In genomic region chr16:2496223-2497115, GRCh38 we compare ENCODE assay signal across 18 cellular contexts. TPM values are rescaled to one million over a fixed set of nuclear protein-coding genes. Genes with fewer than 3 reads are reported as not detected.
DNase-seq lines count a peak whose midpoint lies in the region; ATAC-seq, FAIRE-seq and TF ChIP-seq lines count a peak whose summit lies in the region.
"Had no signal": no experiment of that assay in that cellular context is flagged by ENCODE, and none has a peak within 500 bp of the region (broad histone marks: within the 10 kb centered on the region; RNA-seq: fewer than 3 reads in every experiment).

No MANE protein-coding gene starts in this region.

- H3K4me2 ChIP-seq in K562 (ENCODE audit: insufficient read depth, low read length) (peak overlapping the region; percentile 57; the same call in 1 of the 2 replicates), osteoblast (ENCODE audit: insufficient read depth, low read length) (no peak overlapping the region)
- H3K4me2 ChIP-seq: GM23338, KMS-11 had no signal

- ATAC-seq in K562 (no peak), HG02981 (IDR thresholded peaks at IDR 0.05; ENCODE audit: unreplicated experiment) (no peak)
- ATAC-seq: GM23338, HepG2 had no signal

- TF ChIP-seq RAD21 in K562 (CRISPR knock-in tag; conservative IDR thresholded peaks at IDR 0.05 in 1 of 2, IDR thresholded peaks at IDR 0.05 in 1 of 2), result no peak

- CTCF ChIA-PET in K562 (lab: Yijun Ruan, JAX; ENCODE audit: low intra/inter-chr PET ratio), result no interaction called here

- H3K79me2 ChIP-seq in K562 (ENCODE audit: control insufficient read depth, insufficient read depth, low read length) (peaks cover 22% of the 10 kb centered on the region), osteoblast (ENCODE audit: insufficient read depth, low read length) (peaks cover 2% of the 10 kb centered on the region)

- in situ Hi-C loops in K562 (cut with MboI), result no loop called here

- 96% methylated on average over 48 of the region's 62 CpGs for WGBS in K562 (ENCODE audit: insufficient coverage, low coverage, missing lambda C conversion rate)

- H3K27me3 ChIP-seq in K562 (ENCODE audit: control insufficient read depth in 2 of 2, insufficient read depth in 2 of 2, low read length in 2 of 2), result no peaks in the 10 kb centered on the region
- no peaks in the 10 kb centered on the region for H3K27me3 ChIP-seq in osteoblast (ENCODE audit: insufficient read depth, low read length)

- FAIRE-seq in K562 (lab: Jason Lieb, UNC), result no peak
- FAIRE-seq: G401.6, HepG2 had no signal

- H3K36me3 ChIP-seq in K562 (ENCODE audit: control insufficient read depth, insufficient read depth, low read length) (peaks cover 55% of the 10 kb centered on the region; the same call in 2 of the 3 replicates), osteoblast (ENCODE audit: insufficient read depth, low read length) (peaks cover 11% of the 10 kb centered on the region)

- H2AFZ ChIP-seq in K562 (ENCODE audit: low read depth, low read length) (no peak overlapping the region), osteoblast (ENCODE audit: low read length) (no peak overlapping the region)
- H2AFZ ChIP-seq: GM23338 had no signal

- H3K4me3 ChIP-seq in K562 (no peak overlapping the region), osteoblast (ENCODE audit: insufficient read depth, low read length) (no peak overlapping the region)
- H3K4me3 ChIP-seq: GM23338, SK-N-MC had no signal

- peak overlapping the region; percentile 37 to 83; a peak in 3 of 4 replicates for H3K9ac ChIP-seq in K562 (ENCODE audit: insufficient read depth in 1 of 2, low read depth in 2 of 2, low read length in 2 of 2)
- H3K9ac ChIP-seq: KMS-11 had no signal

- peak overlapping the region; percentile 76 for H3K27ac ChIP-seq in 22Rv1
- H3K27ac ChIP-seq in C4-2B, result peak overlapping the region; percentile 85
- peak overlapping the region; percentile 47; the same call in 1 of the 3 replicates for H3K27ac ChIP-seq in K562 (ENCODE audit: extremely low read depth, low read depth, low read length)
- H3K27ac ChIP-seq in osteoblast (ENCODE audit: low read depth, low read length), result no peak overlapping the region
- no peak overlapping the region for H3K27ac ChIP-seq in substantia nigra (ENCODE audit: low read depth, low read length, poor library complexity, severe bottlenecking)
- H3K27ac ChIP-seq: KMS-11, SK-N-MC had no signal

- H3K4me1 ChIP-seq in K562 (replicated peaks in 1 of 2; ENCODE audit: control insufficient read depth in 2 of 2, insufficient read depth in 2 of 2, low read length in 2 of 2) (peaks cover 17 to 58% of the 10 kb centered on the region in 2 experiments), osteoblast (ENCODE audit: insufficient read depth, low read length) (peaks cover 10% of the 10 kb centered on the region)

- H4K20me1 ChIP-seq in K562 (replicated peaks; ENCODE audit: control insufficient read depth, insufficient read depth, low read length), result peaks cover 6% of the 10 kb centered on the region
- H4K20me1 ChIP-seq in osteoblast (ENCODE audit: insufficient read depth, low read length), result peaks cover 21% of the 10 kb centered on the region

- intact Hi-C loops in K562 (cut with micrococcal nuclease), result loop anchor here (5.0 kb wide), 1 partner anchor 299 kb away; the partner anchor contains the start of gene CASKIN1

- H3K9me3 ChIP-seq in K562 (replicated peaks; ENCODE audit: control insufficient read depth, insufficient read depth, low read depth, low read length), result no peaks in the 10 kb centered on the region
- no peaks in the 10 kb centered on the region for H3K9me3 ChIP-seq in osteoblast (ENCODE audit: low read depth, low read length)

- no peak for TF ChIP-seq CTCF in 22Rv1 (IDR thresholded peaks at IDR 0.05)
- no peak for TF ChIP-seq CTCF in C4-2B (conservative IDR thresholded peaks at IDR 0.05)
- TF ChIP-seq CTCF in K562 (IDR thresholded peaks at IDR 0.05 in 2 of 3, conservative IDR thresholded peaks at IDR 0.05 in 1 of 3; ENCODE audit: insufficient read depth in 2 of 3, low read depth in 1 of 3, low read length in 3 of 3), result no peak
- no peak for TF ChIP-seq CTCF in osteoblast (IDR thresholded peaks at IDR 0.05; ENCODE audit: extremely low read depth, low read depth, low read length)

- TSS peak; percentile 34 for BruUV-seq in K562 (replicated peaks; lab: Mats Ljungman, UMichigan)

- no peak for TF ChIP-seq EP300 in K562 (IDR thresholded peaks at IDR 0.05; ENCODE audit: low read length)

- DNase-seq in K562 (ENCODE audit: extremely low read depth in 1 of 4, low spot score in 3 of 4) (no peak), osteoblast (ENCODE audit: insufficient read length, low spot score, missing footprints) (peak; percentile 73), substantia nigra (lab: John Stamatoyannopoulos, UW) (no peak), medulla oblongata (ENCODE audit: extremely low spot score) (no peak)
- DNase-seq: DND-41, NCI-H146, NCI-H2081, NCI-H510A, NCI-H774 had no signal

- POLR2A ChIA-PET in K562 (lab: Yijun Ruan, JAX), result interaction anchor here (0.6 to 1.5 kb wide), 3 partner anchors 13 to 505 kb away, joined by 3 to 5 read pairs (median 4); partner anchors contain the start of gene ATP6V0C

- no peak for TF ChIP-seq POLR2A in K562 (conservative IDR thresholded peaks at IDR 0.05)

- no peaks in the 10 kb centered on the region for H3K9me1 ChIP-seq in K562 (ENCODE audit: control insufficient read depth, insufficient read depth, low read length)

RNA-seq across cellular contexts. Expression of gene ATP6V0C, which starts 17.3 kb away (rescaled TPM):
- 30.3 and 91.0 TPM in 2 replicates for total RNA-seq in K562 (2011; cell fraction: chromatin; rRNA removed; ENCODE audit: low replicate concordance)
- total RNA-seq in K562 (2011; cell fraction: nucleolus; rRNA removed), result 132 and 138 TPM in 2 replicates
- 102 and 104 TPM in 2 replicates for total RNA-seq in K562 (2011; cell fraction: nucleoplasm; rRNA removed)
- total RNA-seq in K562 (2014; rRNA removed), result 28.4 and 48.6 TPM in 2 replicates
- 10.2 and 10.8 TPM in 2 replicates for total RNA-seq in K562 (2014; rRNA removed; fragmentation: Illumina TruSeq; extraction: Trizol)
- 22.7 and 24.3 TPM in 2 replicates for total RNA-seq in K562 (2015; rRNA removed; fragmentation: Illumina TruSeq; extraction: Trizol)
- 213 and 228 TPM in 2 replicates for total RNA-seq in K562 (2021)
- polyA plus RNA-seq in K562 (2011; rRNA removed), result 7.1 and 14.1 TPM in 2 replicates
- 28.4 and 49.5 TPM in 2 replicates for polyA plus RNA-seq in K562 (2011; cell fraction: cytosol; rRNA removed)
- 18.4 and 28.6 TPM in 2 replicates for polyA plus RNA-seq in K562 (2011; cell fraction: nucleus; rRNA removed)
- 228 and 237 TPM in 2 replicates for polyA plus RNA-seq in K562 (2012)
- 44.5 and 83.3 TPM in 2 replicates for polyA plus RNA-seq in K562 (2014; fragmentation: Illumina TruSeq; extraction: Trizol)
- 1 to 10 TPM; 2.9 to 5.2 TPM for polyA plus RNA-seq in K562 (2014; fragmentation: Nextera tagmentation; extraction: Ambion mirVana)
- polyA plus RNA-seq in K562 (2014; rRNA removed), result 63.0 and 66.3 TPM in 2 replicates
- 4.5 and 5.5 TPM in 2 replicates for polyA minus RNA-seq in K562 (2011; rRNA and poly(A)+ RNA removed)
- polyA minus RNA-seq in K562 (2011; cell fraction: cytosol; rRNA and poly(A)+ RNA removed), result 81.8 and 143 TPM in 2 replicates
- 8.2 and 10.8 TPM in 2 replicates for polyA minus RNA-seq in K562 (2011; cell fraction: nucleus; rRNA and poly(A)+ RNA removed)
- total RNA-seq in osteoblast, result 18.8 and 22.7 TPM in 2 replicates

RNA-seq across cellular contexts. Expression of gene TBC1D24, which starts 21.5 kb away (rescaled TPM):
- total RNA-seq in K562 (2011; cell fraction: chromatin; rRNA removed; ENCODE audit: low replicate concordance), result 29.2 and 69.3 TPM in 2 replicates
- 36.9 and 38.2 TPM in 2 replicates for total RNA-seq in K562 (2011; cell fraction: nucleolus; rRNA removed)
- 27.0 and 36.9 TPM in 2 replicates for total RNA-seq in K562 (2011; cell fraction: nucleoplasm; rRNA removed)
- total RNA-seq in K562 (2014; rRNA removed) (7.2 and 13.4 TPM in 2 replicates), K562 (2014; rRNA removed; fragmentation: Illumina TruSeq; extraction: Trizol) (4.2 and 4.9 TPM in 2 replicates), K562 (2015; rRNA removed; fragmentation: Illumina TruSeq; extraction: Trizol) (9.1 and 11.2 TPM in 2 replicates), K562 (2021) (22.6 and 24.3 TPM in 2 replicates), osteoblast (15.9 and 16.6 TPM in 2 replicates)
- polyA plus RNA-seq in K562 (2011; rRNA removed) (5.7 and 9.4 TPM in 2 replicates), K562 (2014; fragmentation: Illumina TruSeq; extraction: Trizol) (7.2 and 9.4 TPM in 2 replicates), K562 (2014; fragmentation: Nextera tagmentation; extraction: Ambion mirVana) (1 to 10 TPM; 1.7 to 4.2 TPM), K562 (2014; rRNA removed) (8.3 and 9.3 TPM in 2 replicates)
- 7.1 and 12.3 TPM in 2 replicates for polyA plus RNA-seq in K562 (2011; cell fraction: cytosol; rRNA removed)
- polyA plus RNA-seq in K562 (2011; cell fraction: nucleus; rRNA removed), result 22.9 and 34.2 TPM in 2 replicates
- polyA plus RNA-seq in K562 (2012), result 8.5 and 9.1 TPM in 2 replicates
- polyA minus RNA-seq in K562 (2011; rRNA and poly(A)+ RNA removed), result 6.5 and 9.7 TPM in 2 replicates
- 13.1 and 14.3 TPM in 2 replicates for polyA minus RNA-seq in K562 (2011; cell fraction: cytosol; rRNA and poly(A)+ RNA removed)
- 12.5 and 15.3 TPM in 2 replicates for polyA minus RNA-seq in K562 (2011; cell fraction: nucleus; rRNA and poly(A)+ RNA removed)

RNA-seq across cellular contexts. Expression of gene AMDHD2, which starts 23.7 kb away (rescaled TPM):
- total RNA-seq in K562 (2011; cell fraction: chromatin; rRNA removed; ENCODE audit: low replicate concordance), result 56.1 and 256 TPM in 2 replicates
- 207 and 245 TPM in 2 replicates for total RNA-seq in K562 (2011; cell fraction: nucleolus; rRNA removed)
- 104 and 109 TPM in 2 replicates for total RNA-seq in K562 (2011; cell fraction: nucleoplasm; rRNA removed)
- total RNA-seq in K562 (2014; rRNA removed) (39.5 and 48.7 TPM in 2 replicates), K562 (2014; rRNA removed; fragmentation: Illumina TruSeq; extraction: Trizol) (2.0 and 3.6 TPM in 2 replicates), K562 (2015; rRNA removed; fragmentation: Illumina TruSeq; extraction: Trizol) (23.0 and 24.9 TPM in 2 replicates), K562 (2021) (42.3 and 55.1 TPM in 2 replicates), osteoblast (88.4 and 94.8 TPM in 2 replicates)
- polyA plus RNA-seq in K562 (2011; rRNA removed) (11.7 and 19.0 TPM in 2 replicates), K562 (2014; fragmentation: Illumina TruSeq; extraction: Trizol) (10.1 and 18.1 TPM in 2 replicates), K562 (2014; fragmentation: Nextera tagmentation; extraction: Ambion mirVana) (under 1 TPM in 1 of 2 experiments, not detected in 1; 0.38 TPM), K562 (2014; rRNA removed) (54.4 and 56.9 TPM in 2 replicates)
- polyA plus RNA-seq in K562 (2011; cell fraction: cytosol; rRNA removed), result 12.6 and 34.7 TPM in 2 replicates
- 186 and 323 TPM in 2 replicates for polyA plus RNA-seq in K562 (2011; cell fraction: nucleus; rRNA removed)
- polyA plus RNA-seq in K562 (2012), result 37.8 and 57.1 TPM in 2 replicates
- 2.0 and 5.0 TPM in 2 replicates for polyA minus RNA-seq in K562 (2011; rRNA and poly(A)+ RNA removed)
- polyA minus RNA-seq in K562 (2011; cell fraction: cytosol; rRNA and poly(A)+ RNA removed), result 11.7 and 14.9 TPM in 2 replicates
- polyA minus RNA-seq in K562 (2011; cell fraction: nucleus; rRNA and poly(A)+ RNA removed), result 48.8 and 59.8 TPM in 2 replicates

RNA-seq across cellular contexts. Expression of gene NTN3, which starts 25.4 kb away (rescaled TPM):
- 0.42 TPM in 1 of 2 replicates, not detected in the other for total RNA-seq in K562 (2011; cell fraction: chromatin; rRNA removed; ENCODE audit: low replicate concordance)
- 0.13 and 0.17 TPM in 2 replicates for total RNA-seq in K562 (2011; cell fraction: nucleolus; rRNA removed)
- not detected in 2 replicates for total RNA-seq in K562 (2011; cell fraction: nucleoplasm; rRNA removed)
- not detected in 2 replicates for total RNA-seq in K562 (2014; rRNA removed)
- not detected in 2 replicates for total RNA-seq in K562 (2014; rRNA removed; fragmentation: Illumina TruSeq; extraction: Trizol)
- total RNA-seq in K562 (2015; rRNA removed; fragmentation: Illumina TruSeq; extraction: Trizol), result not detected in 2 replicates
- not detected in 2 replicates for total RNA-seq in K562 (2021)
- polyA plus RNA-seq in K562 (2011; rRNA removed), result not detected in 2 replicates
- not detected in 2 replicates for polyA plus RNA-seq in K562 (2011; cell fraction: cytosol; rRNA removed)
- polyA plus RNA-seq in K562 (2011; cell fraction: nucleus; rRNA removed), result not detected in 2 replicates
- 0.07 and 0.08 TPM in 2 replicates for polyA plus RNA-seq in K562 (2012)
- polyA plus RNA-seq in K562 (2014; fragmentation: Illumina TruSeq; extraction: Trizol), result not detected in 2 replicates
- polyA plus RNA-seq in K562 (2014; fragmentation: Nextera tagmentation; extraction: Ambion mirVana), result not detected
- polyA plus RNA-seq in K562 (2014; rRNA removed), result not detected in 2 replicates
- polyA minus RNA-seq in K562 (2011; rRNA and poly(A)+ RNA removed), result not detected in 2 replicates
- not detected in 2 replicates for polyA minus RNA-seq in K562 (2011; cell fraction: cytosol; rRNA and poly(A)+ RNA removed)
- not detected in 2 replicates for polyA minus RNA-seq in K562 (2011; cell fraction: nucleus; rRNA and poly(A)+ RNA removed)
- under 0.01 and 0.36 TPM in 2 replicates for total RNA-seq in osteoblast

RNA-seq across cellular contexts. Expression of gene CEMP1, which starts 34.7 kb away (rescaled TPM):
- total RNA-seq in K562 (2011; cell fraction: chromatin; rRNA removed; ENCODE audit: low replicate concordance), result 0.21 TPM in 1 of 2 replicates, not detected in the other
- 0.39 and 0.83 TPM in 2 replicates for total RNA-seq in K562 (2011; cell fraction: nucleolus; rRNA removed)
- not detected in 2 replicates for total RNA-seq in K562 (2011; cell fraction: nucleoplasm; rRNA removed)
- total RNA-seq in K562 (2014; rRNA removed) (not detected in 2 replicates), K562 (2014; rRNA removed; fragmentation: Illumina TruSeq; extraction: Trizol) (not detected in 2 replicates), K562 (2015; rRNA removed; fragmentation: Illumina TruSeq; extraction: Trizol) (not detected in 2 replicates), K562 (2021) (not detected in 2 replicates), osteoblast (not detected in 2 replicates)
- polyA plus RNA-seq in K562 (2011; rRNA removed) (not detected in 2 replicates), K562 (2014; fragmentation: Illumina TruSeq; extraction: Trizol) (not detected in 2 replicates), K562 (2014; fragmentation: Nextera tagmentation; extraction: Ambion mirVana) (under 1 TPM in 1 of 2 experiments, not detected in 1; 0.45 TPM), K562 (2014; rRNA removed) (0.05 TPM in 1 of 2 replicates, not detected in the other)
- polyA plus RNA-seq in K562 (2011; cell fraction: cytosol; rRNA removed), result not detected in 2 replicates
- 0.11 TPM in 1 of 2 replicates, not detected in the other for polyA plus RNA-seq in K562 (2011; cell fraction: nucleus; rRNA removed)
- 3.4 TPM in 1 of 2 replicates, not detected in the other for polyA plus RNA-seq in K562 (2012)
- not detected in 2 replicates for polyA minus RNA-seq in K562 (2011; rRNA and poly(A)+ RNA removed)
- not detected in 2 replicates for polyA minus RNA-seq in K562 (2011; cell fraction: cytosol; rRNA and poly(A)+ RNA removed)
- 0.13 and 0.33 TPM in 2 replicates for polyA minus RNA-seq in K562 (2011; cell fraction: nucleus; rRNA and poly(A)+ RNA removed)
- total RNA-seq: HepG2, M059J had no signal
- polyA plus RNA-seq: HepG2 had no signal

Comparison
In these comparisons a context has a peak if more than half of its experiments do, and no peak if none do; other contexts are left out.
1. H3K27ac ChIP-seq: peak in 22Rv1 (single experiment), C4-2B (single experiment) and K562 (single experiment); none in osteoblast (single experiment) and substantia nigra (single experiment).